In the genomic region with DNA sequence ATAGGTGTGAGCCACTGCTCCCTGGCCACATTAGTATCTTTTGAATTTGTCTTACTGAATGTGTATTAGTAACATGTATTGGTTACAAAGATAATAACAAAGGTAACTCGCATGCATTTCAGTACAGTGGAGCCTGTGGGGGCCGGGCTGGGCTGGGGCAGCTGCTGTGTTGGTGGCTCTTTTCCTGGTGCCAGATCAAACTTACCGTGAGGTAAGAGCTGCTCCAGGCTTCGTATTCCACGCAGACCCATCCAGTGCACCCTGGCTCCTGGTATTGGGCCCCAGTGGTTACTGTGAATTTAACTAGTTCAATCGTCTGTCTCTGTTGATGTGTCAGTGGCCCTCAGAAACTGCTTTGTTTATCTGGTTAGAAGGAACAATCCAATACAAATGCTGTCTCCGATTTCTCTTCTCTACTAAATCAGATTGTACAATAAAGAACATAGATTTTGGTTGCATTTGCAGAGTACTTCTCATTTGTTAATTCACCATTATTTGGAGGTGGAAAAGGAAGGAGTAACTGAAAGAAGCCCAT, we compare ENCODE assay signal across 10 cellular contexts. TPM values are rescaled to one million over a fixed set of nuclear protein-coding genes. Genes with fewer than 3 reads are reported as not detected.
DNase-seq lines count a peak whose midpoint lies in the region; ATAC-seq, FAIRE-seq and TF ChIP-seq lines count a peak whose summit lies in the region.
"Had no signal": no experiment of that assay in that cellular context is flagged by ENCODE, and none has a peak within 500 bp of the region (broad histone marks: within the 10 kb centered on the region; RNA-seq: fewer than 3 reads in every experiment).

No MANE protein-coding gene starts in this region.

- H3K9me3 ChIP-seq in CD4-positive, alpha-beta T cell (ENCODE audit: control insufficient read depth, low read length), result no peaks in the 10 kb centered on the region
- no peaks in the 10 kb centered on the region for H3K9me3 ChIP-seq in KOPT-K1 (ENCODE audit: insufficient read depth, low read length, poor library complexity, severe bottlenecking)
- H3K9me3 ChIP-seq in pancreas, result no peaks in the 10 kb centered on the region
- H3K9me3 ChIP-seq: ascending aorta had no signal

- H3K27ac Mint-ChIP-seq in CD4-positive, alpha-beta T cell, result peak overlapping the region; percentile 86
- peak overlapping the region; percentile 17 for H3K27ac Mint-ChIP-seq in neural crest cell (ENCODE audit: unreplicated experiment)

- no peaks in the 10 kb centered on the region for H3K9me3 Mint-ChIP-seq in CD4-positive, alpha-beta T cell
- peaks cover 3% of the 10 kb centered on the region for H3K9me3 Mint-ChIP-seq in neural crest cell

- ATAC-seq in CD4-positive, alpha-beta T cell (ENCODE audit: poor library complexity), result no peak
- ATAC-seq in HG03108 (IDR thresholded peaks at IDR 0.05; ENCODE audit: unreplicated experiment) (no peak), pancreas (no peak)
- ATAC-seq: HCT116 had no signal

- peaks cover 97% of the 10 kb centered on the region for H3K4me1 Mint-ChIP-seq in CD4-positive, alpha-beta T cell (ENCODE audit: low read depth)
- peaks cover 67% of the 10 kb centered on the region for H3K4me1 Mint-ChIP-seq in neural crest cell

- H3K27ac ChIP-seq in CD4-positive, alpha-beta T cell (ENCODE audit: low read depth, low read length), result no peak overlapping the region
- H3K27ac ChIP-seq in KOPT-K1 (ENCODE audit: low read depth, low read length, poor library complexity, severe bottlenecking) (peak overlapping the region; percentile 47), cingulate gyrus (ENCODE audit: low read depth, low read length) (peak overlapping the region; percentile 58), pancreas (no peak overlapping the region)

- no peak overlapping the region for H3K4me3 ChIP-seq in pancreas
- H3K4me3 ChIP-seq: ascending aorta had no signal

- H3K4me1 ChIP-seq in pancreas, result peaks cover 49 to 65% (median 59%) of the 10 kb centered on the region in 3 donors

- peaks cover 22% of the 10 kb centered on the region for H3K36me3 Mint-ChIP-seq in CD4-positive, alpha-beta T cell (ENCODE audit: low read depth)
- H3K36me3 Mint-ChIP-seq in neural crest cell (ENCODE audit: low read depth), result peaks cover 12% of the 10 kb centered on the region

- H3K36me3 ChIP-seq in KOPT-K1 (ENCODE audit: insufficient read depth, low read length) (no peaks in the 10 kb centered on the region; the same call in 1 of the 2 replicates), pancreas (no peaks in the 10 kb centered on the region)
- H3K36me3 ChIP-seq: ascending aorta had no signal

- H3K4me3 Mint-ChIP-seq in CD4-positive, alpha-beta T cell, result peak overlapping the region; percentile 84
- H3K4me3 Mint-ChIP-seq in neural crest cell, result no peak overlapping the region

- POLR2A ChIA-PET in CD4-positive, alpha-beta T cell (lab: Charles Lee), result interaction anchor here (4.1 kb wide), 1 partner anchor 12 kb away, joined by 26 read pairs; no protein-coding TSS in a partner anchor

- no peak for FAIRE-seq in D721Med (lab: Jason Lieb, UNC)
- no peak for FAIRE-seq in pancreas (lab: Jason Lieb, UNC)

- CTCF ChIA-PET in CD4-positive, alpha-beta T cell (lab: Charles Lee), result interaction anchor here (3.9 kb wide), 1 partner anchor 59 kb away, joined by 38 read pairs; no protein-coding TSS in a partner anchor

- no peak for TF ChIP-seq CTCF in CD4-positive, alpha-beta T cell (IDR thresholded peaks at IDR 0.05)
- no peak for TF ChIP-seq CTCF in neural crest cell (conservative IDR thresholded peaks at IDR 0.05)
- TF ChIP-seq CTCF in D721Med (IDR thresholded peaks at IDR 0.05; ENCODE audit: insufficient read depth, missing control alignments), result no peak
- no peak for TF ChIP-seq CTCF in pancreas (IDR thresholded peaks at IDR 0.05)

- intact Hi-C loops in CD4-positive, alpha-beta T cell (cut with DNase I, micrococcal nuclease), result loop anchor here in 1 of 2 experiments (2.0 to 5.0 kb wide), 2 partner anchors 15 to 37 kb away; a partner anchor contains a TSS
- intact Hi-C loops in pancreas (cut with DNase I), result no loop called here

- no peaks in the 10 kb centered on the region for H3K27me3 Mint-ChIP-seq in CD4-positive, alpha-beta T cell
- H3K27me3 Mint-ChIP-seq in neural crest cell (ENCODE audit: low read depth), result peaks cover 4% of the 10 kb centered on the region

- H3K27me3 ChIP-seq in CD4-positive, alpha-beta T cell (ENCODE audit: control insufficient read depth, insufficient read depth, low read length), result no peaks in the 10 kb centered on the region
- H3K27me3 ChIP-seq in pancreas, result no peaks in the 10 kb centered on the region
- H3K27me3 ChIP-seq: ascending aorta had no signal

- DNase-seq in CD4-positive, alpha-beta T cell, result no peak
- no peak for DNase-seq in neural crest cell (ENCODE audit: low read depth, low spot score)
- no peak for DNase-seq in D721Med (ENCODE audit: insufficient read length, low spot score)
- DNase-seq in SK-N-DZ (ENCODE audit: low spot score), result no peak
- DNase-seq in pancreas, result no peak

- 48 to 50% methylated on average over 7 of the region's 7 CpGs for WGBS in pancreas, 2 donors

RNA-seq across cellular contexts. Expression of a gene that starts 15.6 kb away (rescaled TPM):
- 100 to 1,000 TPM; 256 to 268 TPM for total RNA-seq in CD4-positive, alpha-beta T cell
- total RNA-seq in neural crest cell, result 349 and 358 TPM in 2 replicates
- polyA plus RNA-seq in SK-N-DZ (2014; cell fraction: cytosol; rRNA removed), result 81.2 and 95.5 TPM in 2 replicates
- 79.4 and 130 TPM in 2 replicates for polyA plus RNA-seq in SK-N-DZ (2014; cell fraction: nucleus; rRNA removed)
- total RNA-seq in pancreas, result 100 to 1,000 TPM in 2 of 6 donors, 10 to 100 TPM in 4; 67.4 to 132 (median 94.9) TPM
- polyA plus RNA-seq in pancreas, result 10 to 100 TPM; 44.8 to 77.9 TPM

Comparison
In these comparisons a context has a peak if more than half of its experiments do, and no peak if none do; other contexts are left out.
1. H3K27ac ChIP-seq: peak in KOPT-K1 (single experiment) and cingulate gyrus (single experiment); none in CD4-positive, alpha-beta T cell (single experiment) and pancreas (0 of 4).